ENCODE assay signal across 8 cellular contexts in genomic region chr4:87007345-87008181, GRCh38.
DNase-seq lines count a peak whose midpoint lies in the region; ATAC-seq lines count a peak whose summit lies in the region.

No MANE protein-coding gene starts in this region.

- no peak for ATAC-seq in GM19395 (IDR thresholded peaks at IDR 0.05; ENCODE audit: unreplicated experiment)

- peak; percentile 8 for DNase-seq in DMS53 treated with DMSO at 0.1 percent for 48 hours (lab: John Stamatoyannopoulos, UW; ENCODE audit: unreplicated experiment)
- DNase-seq in MG63, result peak; percentile 19
- peak; percentile 24 for DNase-seq in brain pericyte (ENCODE audit: low read depth, low spot score)
- peak; percentile 69 for DNase-seq in inferior parietal cortex (ENCODE audit: extremely low spot score)
- no peak for DNase-seq in NCI-H146 (lab: John Stamatoyannopoulos, UW)

- H3K27ac ChIP-seq in skin epidermis, result peak overlapping the region; percentile 83 to 99 (median 97)

- no peaks in the 10 kb centered on the region for H3K27me3 ChIP-seq in MG63

- peak overlapping the region; percentile 97 for H3K27ac Mint-ChIP-seq in T-helper 1 cell treated with Interleukin-12 subunit alpha and Interleukin-12 subunit beta and Interleukin-4 antibody, amounts not matched to agents 30 μg/mL and 1 μg/mL, for 36 hours

- no peaks in the 10 kb centered on the region for H3K27me3 Mint-ChIP-seq in T-helper 1 cell treated with Interleukin-12 subunit alpha and Interleukin-12 subunit beta and Interleukin-4 antibody, amounts not matched to agents 30 μg/mL and 1 μg/mL, for 36 hours (ENCODE audit: low read depth)

- H3K9me3 ChIP-seq in MG63, result no peaks in the 10 kb centered on the region

- no peaks in the 10 kb centered on the region for H3K36me3 Mint-ChIP-seq in T-helper 1 cell treated with Interleukin-12 subunit alpha and Interleukin-12 subunit beta and Interleukin-4 antibody, amounts not matched to agents 30 μg/mL and 1 μg/mL, for 36 hours (ENCODE audit: low read depth)

- peaks cover 51% of the 10 kb centered on the region for H3K4me1 Mint-ChIP-seq in T-helper 1 cell treated with Interleukin-12 subunit alpha and Interleukin-12 subunit beta and Interleukin-4 antibody, amounts not matched to agents 30 μg/mL and 1 μg/mL, for 36 hours (ENCODE audit: low read depth)

- peak overlapping the region; percentile 80 for H3K4me3 ChIP-seq in MG63
- peak overlapping the region; percentile 74 to 88 (median 84) for H3K4me3 ChIP-seq in skin epidermis

- H3K36me3 ChIP-seq in MG63, result no peaks in the 10 kb centered on the region

- H3K9me3 Mint-ChIP-seq in T-helper 1 cell treated with Interleukin-12 subunit alpha and Interleukin-12 subunit beta and Interleukin-4 antibody, amounts not matched to agents 30 μg/mL and 1 μg/mL, for 36 hours, result no peaks in the 10 kb centered on the region

- H3K4me3 Mint-ChIP-seq in T-helper 1 cell treated with Interleukin-12 subunit alpha and Interleukin-12 subunit beta and Interleukin-4 antibody, amounts not matched to agents 30 μg/mL and 1 μg/mL, for 36 hours, result peak overlapping the region; percentile 99
